Comparison of ENCODE assay signal across 11 cellular contexts in the genomic region with DNA sequence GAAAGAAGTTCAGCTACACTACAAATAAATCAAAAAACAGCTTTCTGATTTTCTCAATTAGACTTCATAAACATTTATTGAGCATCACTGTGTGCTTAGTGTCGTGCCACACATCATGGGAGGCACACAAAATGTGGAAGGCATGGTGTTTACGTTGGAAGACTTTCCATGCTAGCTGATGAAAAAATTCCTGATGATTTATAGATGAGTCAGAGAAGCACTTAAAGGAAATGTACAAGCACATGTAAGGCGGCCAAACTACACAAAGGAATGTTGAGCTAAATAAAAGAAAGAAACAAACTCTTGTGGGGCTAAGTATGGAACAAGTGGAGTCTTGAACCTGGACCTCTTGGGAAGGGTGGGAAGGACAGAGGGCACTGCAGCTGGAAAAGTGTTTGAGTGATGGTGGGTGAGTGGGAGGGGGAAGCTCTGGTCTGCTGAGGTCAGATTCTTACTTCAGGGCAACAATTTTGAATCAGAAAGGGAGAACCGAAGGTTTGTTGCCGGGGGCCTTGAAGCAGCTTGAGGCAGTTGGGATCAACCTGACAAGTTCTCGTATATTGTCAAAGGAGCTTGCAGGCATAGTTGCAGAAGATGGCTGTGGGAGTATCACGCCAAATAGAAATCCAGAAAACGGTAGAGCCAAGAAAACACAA.
DNase-seq lines count a peak whose midpoint lies in the region; ATAC-seq, FAIRE-seq and TF ChIP-seq lines count a peak whose summit lies in the region.
"Had no signal": no experiment of that assay in that cellular context is flagged by ENCODE, and none has a peak within 500 bp of the region (broad histone marks: within the 10 kb centered on the region; RNA-seq: fewer than 3 reads in every experiment).

No MANE protein-coding gene starts in this region.

- DNase-seq in H54 (ENCODE audit: insufficient read length, low spot score) (peak; percentile 12), SK-N-SH (no peak), fibroblast of gingiva (ENCODE audit: low read depth) (peak; percentile 78), retinal pigment epithelial cell (ENCODE audit: low read depth) (peak; percentile 43), NCI-H446 (lab: John Stamatoyannopoulos, UW) (no peak), NCI-H1694 treated with DMSO at 0.1 percent for 48 hours (lab: John Stamatoyannopoulos, UW) (no peak), sciatic nerve (ENCODE audit: low spot score) (no peak)
- DNase-seq: activated CD4-positive, CD25-positive, alpha-beta regulatory T cell treated with anti-CD3 and anti-CD28 coated beads, Interleukin-2, amount 50 U/mL, for 72 hours; activated naive CD4-positive, alpha-beta T cell treated with Interleukin-2 at 50 U/mL for 16 hours; DMS 273 treated with DMSO at 0.1 percent for 48 hours had no signal

- TF ChIP-seq EP300 in SK-N-SH (IDR thresholded peaks at IDR 0.05; ENCODE audit: borderline replicate concordance in 1 of 2, low read depth in 1 of 2, low read length in 1 of 2) = no peak

- no peak for FAIRE-seq in H54 (lab: Jason Lieb, UNC)

- no peak for TF ChIP-seq CTCF in SK-N-SH (IDR thresholded peaks at IDR 0.05)
- TF ChIP-seq CTCF in retinal pigment epithelial cell (conservative IDR thresholded peaks at IDR 0.05; ENCODE audit: low read depth, low read length) = no peak

- no peaks in the 10 kb centered on the region for H3K79me2 ChIP-seq in SK-N-SH (ENCODE audit: insufficient read depth)

- no peaks in the 10 kb centered on the region for H3K36me3 ChIP-seq in SK-N-SH (replicated peaks in 1 of 2; ENCODE audit: control insufficient read depth in 1 of 2, insufficient read depth in 2 of 2, low read length in 1 of 2)

- intact Hi-C loops in sciatic nerve (cut with DNase I) = no loop called here

- no peaks in the 10 kb centered on the region for H3K9me2 ChIP-seq in SK-N-SH

- H3K27me3 ChIP-seq in SK-N-SH (ENCODE audit: insufficient read depth) = peaks cover 14% of the 10 kb centered on the region

- CTCF ChIA-PET in SK-N-SH (lab: Yijun Ruan, JAX) = no interaction called here

- ATAC-seq in GM19328 (IDR thresholded peaks at IDR 0.05; ENCODE audit: unreplicated experiment) (no peak), sciatic nerve (no peak)

- H3F3A ChIP-seq in SK-N-SH (replicated peaks; ENCODE audit: insufficient read depth) = peaks cover 5% of the 10 kb centered on the region

- no peak for TF ChIP-seq RAD21 in SK-N-SH (IDR thresholded peaks at IDR 0.05; ENCODE audit: low read length)

- TF ChIP-seq POLR2A in H54 (IDR thresholded peaks at IDR 0.05; ENCODE audit: low read depth, low read length) = no peak

- POLR2A ChIA-PET in SK-N-SH (lab: Yijun Ruan, JAX) = no interaction called here

- H4K20me1 ChIP-seq in SK-N-SH (ENCODE audit: insufficient read depth) = no peaks in the 10 kb centered on the region

- 3% methylated on average over 8 of the region's 8 CpGs for WGBS in SK-N-SH (ENCODE audit: low lambda C conversion rate)

- no peak overlapping the region for H3K9ac ChIP-seq in SK-N-SH

- no peaks in the 10 kb centered on the region for H3K9me3 ChIP-seq in SK-N-SH

- H3K4me1 ChIP-seq in SK-N-SH (ENCODE audit: control insufficient read depth in 1 of 2, insufficient read depth in 2 of 2, low read depth in 1 of 2, low read length in 1 of 2) = no peaks in the 10 kb centered on the region

- H3K4me3 ChIP-seq in SK-N-SH (ENCODE audit: low read depth in 2 of 2, low read length in 1 of 2) = no peak overlapping the region
- H3K4me3 ChIP-seq in retinal pigment epithelial cell (ENCODE audit: low read length) = no peak overlapping the region

- no peak overlapping the region for H3K27ac ChIP-seq in SK-N-SH (ENCODE audit: low read depth in 2 of 2, low read length in 1 of 2)

- H2AFZ ChIP-seq in SK-N-SH (ENCODE audit: low read depth) = no peak overlapping the region; the same call in 1 of the 2 replicates

- H3K4me2 ChIP-seq in SK-N-SH = 0 out of 2 replicates have a peak overlapping the region, but pooled peaks have one; percentile 6

TF ChIP-seq in SK-N-SH, 30 proteins besides CTCF, POLR2A, EP300 and RAD21 (continues in another document):
- TF ChIP-seq FOXM1 (IDR thresholded peaks at IDR 0.05; ENCODE audit: low read depth) (no peak), SIN3A (IDR thresholded peaks at IDR 0.05; ENCODE audit: borderline replicate concordance, low read depth, low read length) (no peak), TEAD4 (IDR thresholded peaks at IDR 0.05; ENCODE audit: borderline replicate concordance, insufficient read depth) (no peak), SMC3 (IDR thresholded peaks at IDR 0.05; ENCODE audit: low read depth, low read length) (no peak), GABPA (IDR thresholded peaks at IDR 0.05; ENCODE audit: low read depth) (no peak), EZH2phosphoT487 (IDR thresholded peaks at IDR 0.05; ENCODE audit: borderline replicate concordance, low read depth) (no peak), FOXJ3 (CRISPR knock-in tag; IDR thresholded peaks at IDR 0.05) (no peak), NRF1 (IDR thresholded peaks at IDR 0.05; ENCODE audit: low read depth, low read length) (no peak), FOSL2 (IDR thresholded peaks at IDR 0.05; ENCODE audit: borderline replicate concordance, low read depth) (peak; percentile 44; the same call in 1 of the 2 replicates), ELF1 (IDR thresholded peaks at IDR 0.05) (no peak), GATA2 (CRISPR knock-in tag; IDR thresholded peaks at IDR 0.05) (no peak), NFIC (IDR thresholded peaks at IDR 0.05; ENCODE audit: borderline replicate concordance) (peak; percentile 13; the same call in 1 of the 2 replicates), JUND (IDR thresholded peaks at IDR 0.05) (0 out of 2 replicates have a peak, but pooled peaks have one; percentile 23), RFX5 (IDR thresholded peaks at IDR 0.05; ENCODE audit: low read length) (no peak), TCF12 (IDR thresholded peaks at IDR 0.05) (no peak), MXI1 (IDR thresholded peaks at IDR 0.05; ENCODE audit: low read depth, low read length) (no peak), RCOR1 (IDR thresholded peaks at IDR 0.05; ENCODE audit: low read length) (no peak), MEF2A (IDR thresholded peaks at IDR 0.05; ENCODE audit: borderline replicate concordance, low read depth) (no peak), POLR2AphosphoS5 (IDR thresholded peaks at IDR 0.05; ENCODE audit: low read depth, low read length) (no peak)
- TF ChIP-seq, protein P1, sequence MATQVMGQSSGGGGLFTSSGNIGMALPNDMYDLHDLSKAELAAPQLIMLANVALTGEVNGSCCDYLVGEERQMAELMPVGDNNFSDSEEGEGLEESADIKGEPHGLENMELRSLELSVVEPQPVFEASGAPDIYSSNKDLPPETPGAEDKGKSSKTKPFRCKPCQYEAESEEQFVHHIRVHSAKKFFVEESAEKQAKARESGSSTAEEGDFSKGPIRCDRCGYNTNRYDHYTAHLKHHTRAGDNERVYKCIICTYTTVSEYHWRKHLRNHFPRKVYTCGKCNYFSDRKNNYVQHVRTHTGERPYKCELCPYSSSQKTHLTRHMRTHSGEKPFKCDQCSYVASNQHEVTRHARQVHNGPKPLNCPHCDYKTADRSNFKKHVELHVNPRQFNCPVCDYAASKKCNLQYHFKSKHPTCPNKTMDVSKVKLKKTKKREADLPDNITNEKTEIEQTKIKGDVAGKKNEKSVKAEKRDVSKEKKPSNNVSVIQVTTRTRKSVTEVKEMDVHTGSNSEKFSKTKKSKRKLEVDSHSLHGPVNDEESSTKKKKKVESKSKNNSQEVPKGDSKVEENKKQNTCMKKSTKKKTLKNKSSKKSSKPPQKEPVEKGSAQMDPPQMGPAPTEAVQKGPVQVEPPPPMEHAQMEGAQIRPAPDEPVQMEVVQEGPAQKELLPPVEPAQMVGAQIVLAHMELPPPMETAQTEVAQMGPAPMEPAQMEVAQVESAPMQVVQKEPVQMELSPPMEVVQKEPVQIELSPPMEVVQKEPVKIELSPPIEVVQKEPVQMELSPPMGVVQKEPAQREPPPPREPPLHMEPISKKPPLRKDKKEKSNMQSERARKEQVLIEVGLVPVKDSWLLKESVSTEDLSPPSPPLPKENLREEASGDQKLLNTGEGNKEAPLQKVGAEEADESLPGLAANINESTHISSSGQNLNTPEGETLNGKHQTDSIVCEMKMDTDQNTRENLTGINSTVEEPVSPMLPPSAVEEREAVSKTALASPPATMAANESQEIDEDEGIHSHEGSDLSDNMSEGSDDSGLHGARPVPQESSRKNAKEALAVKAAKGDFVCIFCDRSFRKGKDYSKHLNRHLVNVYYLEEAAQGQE (IDR thresholded peaks at IDR 0.05; ENCODE audit: low read depth, low read length) = no peak
- TF ChIP-seq, protein P2, sequence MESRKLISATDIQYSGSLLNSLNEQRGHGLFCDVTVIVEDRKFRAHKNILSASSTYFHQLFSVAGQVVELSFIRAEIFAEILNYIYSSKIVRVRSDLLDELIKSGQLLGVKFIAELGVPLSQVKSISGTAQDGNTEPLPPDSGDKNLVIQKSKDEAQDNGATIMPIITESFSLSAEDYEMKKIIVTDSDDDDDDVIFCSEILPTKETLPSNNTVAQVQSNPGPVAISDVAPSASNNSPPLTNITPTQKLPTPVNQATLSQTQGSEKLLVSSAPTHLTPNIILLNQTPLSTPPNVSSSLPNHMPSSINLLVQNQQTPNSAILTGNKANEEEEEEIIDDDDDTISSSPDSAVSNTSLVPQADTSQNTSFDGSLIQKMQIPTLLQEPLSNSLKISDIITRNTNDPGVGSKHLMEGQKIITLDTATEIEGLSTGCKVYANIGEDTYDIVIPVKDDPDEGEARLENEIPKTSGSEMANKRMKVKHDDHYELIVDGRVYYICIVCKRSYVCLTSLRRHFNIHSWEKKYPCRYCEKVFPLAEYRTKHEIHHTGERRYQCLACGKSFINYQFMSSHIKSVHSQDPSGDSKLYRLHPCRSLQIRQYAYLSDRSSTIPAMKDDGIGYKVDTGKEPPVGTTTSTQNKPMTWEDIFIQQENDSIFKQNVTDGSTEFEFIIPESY (IDR thresholded peaks at IDR 0.05; ENCODE audit: borderline replicate concordance, low read depth) = no peak
- TF ChIP-seq, protein P3, sequence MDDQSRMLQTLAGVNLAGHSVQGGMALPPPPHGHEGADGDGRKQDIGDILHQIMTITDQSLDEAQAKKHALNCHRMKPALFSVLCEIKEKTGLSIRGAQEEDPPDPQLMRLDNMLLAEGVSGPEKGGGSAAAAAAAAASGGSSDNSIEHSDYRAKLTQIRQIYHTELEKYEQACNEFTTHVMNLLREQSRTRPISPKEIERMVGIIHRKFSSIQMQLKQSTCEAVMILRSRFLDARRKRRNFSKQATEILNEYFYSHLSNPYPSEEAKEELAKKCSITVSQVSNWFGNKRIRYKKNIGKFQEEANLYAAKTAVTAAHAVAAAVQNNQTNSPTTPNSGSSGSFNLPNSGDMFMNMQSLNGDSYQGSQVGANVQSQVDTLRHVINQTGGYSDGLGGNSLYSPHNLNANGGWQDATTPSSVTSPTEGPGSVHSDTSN (IDR thresholded peaks at IDR 0.05) = no peak; the same call in 1 of the 2 replicates
- TF ChIP-seq, protein P4, sequence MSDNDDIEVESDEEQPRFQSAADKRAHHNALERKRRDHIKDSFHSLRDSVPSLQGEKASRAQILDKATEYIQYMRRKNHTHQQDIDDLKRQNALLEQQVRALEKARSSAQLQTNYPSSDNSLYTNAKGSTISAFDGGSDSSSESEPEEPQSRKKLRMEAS (IDR thresholded peaks at IDR 0.05; ENCODE audit: low read depth) = no peak

Comparison
In these comparisons a context has a peak if more than half of its experiments do, and no peak if none do; other contexts are left out.
1. DNase-seq: peak in H54 (single experiment), fibroblast of gingiva (single experiment) and retinal pigment epithelial cell (single experiment); none in SK-N-SH (single experiment), NCI-H446 (0 of 2), NCI-H1694 treated with DMSO at 0.1 percent for 48 hours (single experiment) and sciatic nerve (single experiment).